In the genomic region with DNA sequence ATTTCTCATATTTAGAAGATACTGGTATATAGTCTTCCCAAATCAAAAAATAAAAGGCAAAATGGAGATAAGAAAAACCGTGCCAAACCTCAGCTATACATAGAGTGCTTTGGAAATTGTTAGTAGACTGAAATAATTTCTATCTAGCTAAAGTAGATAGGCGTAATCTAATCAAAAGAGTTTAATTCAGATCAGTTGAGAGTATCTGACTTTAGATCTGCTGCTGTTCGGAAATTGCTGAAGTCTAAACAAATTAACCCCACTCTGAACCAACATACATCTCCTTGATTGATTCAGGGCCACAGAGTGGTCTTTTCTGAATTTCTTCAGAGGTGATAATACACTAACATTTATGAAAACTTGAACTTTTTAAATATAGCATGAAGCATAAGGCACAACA, we compare ENCODE assay signal across 22 cellular contexts.
"Had no signal": no experiment of that assay in that cellular context is flagged by ENCODE, and none has a peak within 500 bp of the region (broad histone marks: within the 10 kb centered on the region; RNA-seq: fewer than 3 reads in every experiment).

No MANE protein-coding gene starts in this region.

- H3K27ac Mint-ChIP-seq: activated CD4-positive, alpha-beta memory T cell treated with anti-CD3 and anti-CD28 coated beads, Interleukin-2, amount 10 ng/mL, durations not matched to agents 7 days and 5 days; activated CD4-positive, alpha-beta T cell treated with anti-CD3 and anti-CD28 coated beads, Interleukin-2, amount 10 ng/mL, durations not matched to agents 7 days and 5 days; activated T-cell treated with anti-CD3 and anti-CD28 coated beads, Interleukin-2, amount 50 U/mL, for 24 hours; dendritic cell treated with granulocyte-macrophage colony-stimulating factor and Interleukin-4, amounts not matched to agents 40 ng/mL and 50 ng/mL, for 4 days; naive thymus-derived CD8-positive, alpha-beta T cell; stimulated activated naive B cell treated with anti-CD40 and anti-IgM and Interleukin-4, amounts not matched to agents 10 μg/mL and 1 μg/mL and 100 μg/mL, for 72 hours; T-helper 17 cell; WTC11 had no signal

- H3K36me3 ChIP-seq: breast epithelium, transverse colon had no signal

- H3K27me3 Mint-ChIP-seq: dendritic cell treated with granulocyte-macrophage colony-stimulating factor and Interleukin-4, amounts not matched to agents 40 ng/mL and 50 ng/mL, for 4 days; stimulated activated naive B cell treated with anti-CD40 and anti-IgM and Interleukin-4, amounts not matched to agents 10 μg/mL and 1 μg/mL and 100 μg/mL, for 72 hours had no signal

- H3K9me3 Mint-ChIP-seq: activated CD4-positive, alpha-beta memory T cell treated with anti-CD3 and anti-CD28 coated beads, Interleukin-2, amount 10 ng/mL, durations not matched to agents 7 days and 5 days; activated CD4-positive, alpha-beta T cell treated with anti-CD3 and anti-CD28 coated beads, Interleukin-2, amount 10 ng/mL, durations not matched to agents 7 days and 5 days; activated T-cell treated with anti-CD3 and anti-CD28 coated beads, Interleukin-2, amount 50 U/mL, for 24 hours; dendritic cell treated with granulocyte-macrophage colony-stimulating factor and Interleukin-4, amounts not matched to agents 40 ng/mL and 50 ng/mL, for 4 days; naive thymus-derived CD8-positive, alpha-beta T cell; stimulated activated naive B cell treated with anti-CD40 and anti-IgM and Interleukin-4, amounts not matched to agents 10 μg/mL and 1 μg/mL and 100 μg/mL, for 72 hours; WTC11 had no signal

- H3K4me3 Mint-ChIP-seq: activated CD4-positive, alpha-beta memory T cell treated with anti-CD3 and anti-CD28 coated beads, Interleukin-2, amount 10 ng/mL, durations not matched to agents 7 days and 5 days; activated CD4-positive, alpha-beta T cell treated with anti-CD3 and anti-CD28 coated beads, Interleukin-2, amount 10 ng/mL, durations not matched to agents 7 days and 5 days; activated T-cell treated with anti-CD3 and anti-CD28 coated beads, Interleukin-2, amount 50 U/mL, for 24 hours; dendritic cell treated with granulocyte-macrophage colony-stimulating factor and Interleukin-4, amounts not matched to agents 40 ng/mL and 50 ng/mL, for 4 days; naive thymus-derived CD8-positive, alpha-beta T cell; stimulated activated naive B cell treated with anti-CD40 and anti-IgM and Interleukin-4, amounts not matched to agents 10 μg/mL and 1 μg/mL and 100 μg/mL, for 72 hours; T-helper 17 cell; WTC11 had no signal

- DNase-seq: activated CD4-positive, alpha-beta memory T cell treated with anti-CD3 and anti-CD28 coated beads, Interleukin-2, amount 10 ng/mL, durations not matched to agents 7 days and 5 days; activated CD4-positive, alpha-beta T cell treated with anti-CD3 and anti-CD28 coated beads for 1 hour; activated CD4-positive, alpha-beta T cell treated with anti-CD3 and anti-CD28 coated beads, Interleukin-2, amount 10 ng/mL, durations not matched to agents 7 days and 5 days; activated CD8-positive, alpha-beta memory T cell treated with anti-CD3 and anti-CD28 coated beads, Interleukin-2, amount 50 U/mL, for 48 hours; activated gamma-delta T cell treated with Interleukin-2 at 50 U/mL for 16 hours; activated naive CD4-positive, alpha-beta T cell treated with anti-CD3 and anti-CD28 coated beads, Interleukin-2, amount 50 U/mL, for 16 hours; activated T-cell treated with anti-CD3 and anti-CD28 coated beads, Interleukin-2, amount 50 U/mL, for 24 hours; central memory CD4-positive, alpha-beta T cell; effector CD4-positive, alpha-beta T cell; islet precursor cell; naive thymus-derived CD8-positive, alpha-beta T cell; stimulated activated CD4-positive, alpha-beta T cell treated with anti-CD3 and anti-CD28 coated beads, Interleukin-15, amount 100 ng/mL, for 24 hours; stimulated activated CD4-positive, alpha-beta T cell treated with anti-CD3 and anti-CD28 coated beads, Interleukin-2, amount 100 ng/mL, for 24 hours; stimulated activated naive B cell treated with anti-CD40 and anti-IgM and Interleukin-4, amounts not matched to agents 10 μg/mL and 1 μg/mL and 100 μg/mL, for 72 hours; T-helper 17 cell; T1000; transverse colon had no signal

- ATAC-seq: naive thymus-derived CD8-positive, alpha-beta T cell; stimulated activated naive B cell treated with anti-CD40 and anti-IgM and Interleukin-4, amounts not matched to agents 10 μg/mL and 1 μg/mL and 100 μg/mL, for 72 hours; T-helper 17 cell; WTC11 had no signal

- H3K9me3 ChIP-seq: breast epithelium, testis, transverse colon had no signal

- H3K36me3 Mint-ChIP-seq: naive thymus-derived CD8-positive, alpha-beta T cell; stimulated activated naive B cell treated with anti-CD40 and anti-IgM and Interleukin-4, amounts not matched to agents 10 μg/mL and 1 μg/mL and 100 μg/mL, for 72 hours; WTC11 had no signal

- H3K27me3 ChIP-seq: breast epithelium, testis, transverse colon had no signal

- H3K4me1 Mint-ChIP-seq: activated CD4-positive, alpha-beta memory T cell treated with anti-CD3 and anti-CD28 coated beads, Interleukin-2, amount 10 ng/mL, durations not matched to agents 7 days and 5 days; activated CD4-positive, alpha-beta T cell treated with anti-CD3 and anti-CD28 coated beads, Interleukin-2, amount 10 ng/mL, durations not matched to agents 7 days and 5 days; naive thymus-derived CD8-positive, alpha-beta T cell; stimulated activated naive B cell treated with anti-CD40 and anti-IgM and Interleukin-4, amounts not matched to agents 10 μg/mL and 1 μg/mL and 100 μg/mL, for 72 hours; T-helper 17 cell; WTC11 had no signal

- H3K27ac ChIP-seq: breast epithelium, epithelial cell of prostate, testis, transverse colon had no signal

- H3K4me3 ChIP-seq: breast epithelium, testis, transverse colon had no signal
